27 cellular contexts compared by ENCODE assay signal in the genomic region with DNA sequence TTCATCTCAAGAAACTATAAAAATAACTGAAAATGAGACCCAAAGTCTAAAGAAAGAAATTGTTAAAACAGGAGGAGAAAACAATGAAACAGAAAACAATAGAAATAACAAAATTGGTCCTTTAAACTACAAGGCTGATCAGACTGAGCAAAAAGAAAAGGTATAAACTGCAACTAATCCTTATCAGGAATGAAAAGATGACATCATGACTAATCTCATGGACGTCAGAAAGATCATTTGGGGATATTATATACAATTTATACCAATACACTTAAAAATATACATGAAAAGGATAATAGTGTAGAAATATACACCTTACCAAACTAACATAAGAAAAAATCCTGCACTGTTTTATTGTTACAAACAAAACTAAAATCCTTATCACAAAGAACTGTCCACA.
"Had no signal": no experiment of that assay in that cellular context is flagged by ENCODE, and none has a peak within 500 bp of the region (broad histone marks: within the 10 kb centered on the region; RNA-seq: fewer than 3 reads in every experiment).

No MANE protein-coding gene starts in this region.

- DNase-seq: colonic mucosa; cortex of kidney; dermis blood vessel endothelial cell; dorsolateral prefrontal cortex; effector CD4-positive, alpha-beta T cell; effector CD8-positive, alpha-beta T cell; effector memory CD4-positive, alpha-beta T cell; effector memory CD8-positive, alpha-beta T cell; endodermal cell; erythroblast; esophagus squamous epithelium; foreskin fibroblast; foreskin keratinocyte; foreskin melanocyte; gastrocnemius medialis; glutamatergic neuron; head of caudate nucleus; heart left ventricle; heart right ventricle had no signal

- H3K36me3 ChIP-seq: colonic mucosa, esophagus muscularis mucosa, esophagus squamous epithelium, gastrocnemius medialis, gastroesophageal sphincter, heart left ventricle, heart right ventricle had no signal

- H3K27me3 ChIP-seq: colonic mucosa, dorsolateral prefrontal cortex, esophagus squamous epithelium, foreskin keratinocyte, gastrocnemius medialis, heart left ventricle had no signal

- H3K27ac ChIP-seq: colonic mucosa, coronary artery, dorsolateral prefrontal cortex, epithelial cell of prostate, esophagus muscularis mucosa, esophagus squamous epithelium, foreskin keratinocyte, gastrocnemius medialis, gastroesophageal sphincter, heart left ventricle, heart right ventricle had no signal

- H3K4me3 ChIP-seq: colonic mucosa, coronary artery, dorsolateral prefrontal cortex, esophagus muscularis mucosa, esophagus squamous epithelium, gastrocnemius medialis, gastroesophageal sphincter, heart left ventricle, heart right ventricle had no signal

- H3K9me3 ChIP-seq: colonic mucosa had no signal

- FAIRE-seq: colon, endothelial cell of umbilical vein, frontal cortex had no signal

- H3K4me1 ChIP-seq: colonic mucosa, esophagus muscularis mucosa, esophagus squamous epithelium, foreskin keratinocyte, gastrocnemius medialis, gastroesophageal sphincter, heart left ventricle, heart right ventricle had no signal

- ATAC-seq: effector memory CD8-positive, alpha-beta T cell; esophagus mucosa; foreskin keratinocyte; gastrocnemius medialis; gastroesophageal sphincter; heart left ventricle; heart right ventricle had no signal
